ENCODE assay signal across 1 cellular context in genomic region chr16:84982434-84982833, GRCh38.
TF ChIP-seq lines count a peak whose summit lies in the region.

No MANE protein-coding gene starts in this region.

TF ChIP-seq in WTC11, 78 proteins besides CTCF, POLR2A, EP300 and RAD21 (continued from another document):
- TF ChIP-seq, protein P1, sequence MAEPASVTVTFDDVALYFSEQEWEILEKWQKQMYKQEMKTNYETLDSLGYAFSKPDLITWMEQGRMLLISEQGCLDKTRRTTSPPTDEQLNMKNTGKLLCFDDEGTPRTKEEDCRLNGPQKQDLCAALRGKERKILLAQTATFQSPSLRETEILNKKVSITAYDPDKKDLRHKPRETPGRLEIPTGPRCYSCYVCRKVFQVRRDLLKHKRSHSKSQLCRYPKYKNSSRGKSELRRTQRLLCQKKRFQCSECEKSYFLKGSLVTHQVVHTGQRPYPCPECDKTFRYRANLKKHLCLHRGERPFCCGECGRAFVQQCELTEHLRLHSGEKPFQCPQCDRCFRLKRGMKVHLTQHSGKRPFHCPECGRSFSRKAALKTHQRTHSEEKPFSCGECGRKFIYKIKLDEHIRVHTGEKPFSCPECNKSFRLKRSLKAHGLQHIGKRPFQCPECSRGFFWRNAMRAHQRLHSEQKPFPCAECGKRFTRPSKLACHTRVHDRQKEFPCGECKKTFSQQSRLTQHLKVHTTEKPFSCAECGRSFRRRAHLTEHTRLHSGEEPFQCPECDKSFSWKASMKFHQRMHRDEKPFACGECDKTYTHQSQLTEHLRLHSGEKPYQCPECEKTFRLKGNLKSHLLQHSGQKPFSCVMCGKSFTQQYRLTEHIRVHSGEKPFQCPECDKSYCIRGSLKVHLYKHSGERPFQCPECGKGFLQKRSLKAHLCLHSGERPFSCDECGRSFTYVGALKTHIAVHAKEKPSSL (CRISPR knock-in tag; conservative IDR thresholded peaks at IDR 0.05), result no peak
- no peak for TF ChIP-seq ETV6 (CRISPR knock-in tag; IDR thresholded peaks at IDR 0.05)
- TF ChIP-seq ZMAT4 (CRISPR knock-in tag; IDR thresholded peaks at IDR 0.05), result no peak
- TF ChIP-seq, protein P2, sequence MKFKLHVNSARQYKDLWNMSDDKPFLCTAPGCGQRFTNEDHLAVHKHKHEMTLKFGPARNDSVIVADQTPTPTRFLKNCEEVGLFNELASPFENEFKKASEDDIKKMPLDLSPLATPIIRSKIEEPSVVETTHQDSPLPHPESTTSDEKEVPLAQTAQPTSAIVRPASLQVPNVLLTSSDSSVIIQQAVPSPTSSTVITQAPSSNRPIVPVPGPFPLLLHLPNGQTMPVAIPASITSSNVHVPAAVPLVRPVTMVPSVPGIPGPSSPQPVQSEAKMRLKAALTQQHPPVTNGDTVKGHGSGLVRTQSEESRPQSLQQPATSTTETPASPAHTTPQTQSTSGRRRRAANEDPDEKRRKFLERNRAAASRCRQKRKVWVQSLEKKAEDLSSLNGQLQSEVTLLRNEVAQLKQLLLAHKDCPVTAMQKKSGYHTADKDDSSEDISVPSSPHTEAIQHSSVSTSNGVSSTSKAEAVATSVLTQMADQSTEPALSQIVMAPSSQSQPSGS (CRISPR knock-in tag; IDR thresholded peaks at IDR 0.05; ENCODE audit: borderline replicate concordance, low read depth), result no peak
TF ChIP-seq in WTC11: peak in this region for 0.
